Comparison of ENCODE assay signal across 10 cellular contexts in genomic region chr16:67429799-67430503, GRCh38. TPM values are rescaled to one million over a fixed set of nuclear protein-coding genes. Genes with fewer than 3 reads are reported as not detected.
A peak's percentile ranks its signal among the peaks of the same experiment; 100 is the strongest.
DNase-seq lines count a peak whose midpoint lies in the region; ATAC-seq, FAIRE-seq and TF ChIP-seq lines count a peak whose summit lies in the region.
"Had no signal": no experiment of that assay in that cellular context is flagged by ENCODE, and none has a peak within 500 bp of the region (broad histone marks: within the 10 kb centered on the region; RNA-seq: fewer than 3 reads in every experiment).

No MANE protein-coding gene starts in this region.

- no peak for FAIRE-seq in K562 (lab: Jason Lieb, UNC)

- H3K27ac Mint-ChIP-seq in activated T-cell treated with anti-CD3 and anti-CD28 coated beads, Interleukin-2, amount 50 U/mL, for 24 hours, result peak overlapping the region; percentile 45
- H3K27ac Mint-ChIP-seq in type B pancreatic cell, result peak overlapping the region; percentile 66

- intact Hi-C loops in K562 (cut with micrococcal nuclease), result loop anchor here (2.0 to 10.0 kb wide), 3 partner anchors 17 to 85 kb away; no protein-coding TSS in a partner anchor

- in situ Hi-C loops in K562 (cut with MboI), result no loop called here

- peak overlapping the region; percentile 80 for H2AFZ ChIP-seq in K562 (ENCODE audit: low read depth, low read length)

- H3K9me1 ChIP-seq in K562 (ENCODE audit: control insufficient read depth, insufficient read depth, low read length), result peaks cover 3% of the 10 kb centered on the region

- POLR2A ChIA-PET in K562 (lab: Yijun Ruan, JAX), result interaction anchor here (1.0 to 3.0 kb wide), 2 partner anchors 12 to 36 kb away, joined by 4 to 12 read pairs; no protein-coding TSS in a partner anchor

- peaks cover 52% of the 10 kb centered on the region for H3K27me3 Mint-ChIP-seq in activated T-cell treated with anti-CD3 and anti-CD28 coated beads, Interleukin-2, amount 50 U/mL, for 24 hours
- H3K27me3 Mint-ChIP-seq in type B pancreatic cell, result peaks cover 49% of the 10 kb centered on the region

- DNase-seq in activated T-cell treated with anti-CD3 and anti-CD28 coated beads, Interleukin-2, amount 50 U/mL, for 24 hours, result peak; percentile 46
- no peak for DNase-seq in activated T-cell treated with anti-CD3 and anti-CD28 coated beads, Interleukin-2, amount 50 U/mL, for 1 hour
- no peak for DNase-seq in K562 (ENCODE audit: extremely low read depth in 1 of 4, low spot score in 3 of 4)
- no peak for DNase-seq in type B pancreatic cell (ENCODE audit: extremely low spot score, unreplicated experiment)
- no peak for DNase-seq in NCI-H1105 (lab: John Stamatoyannopoulos, UW)
- no peak for DNase-seq in HT-29 (ENCODE audit: low spot score)

- TF ChIP-seq RAD21 in K562 (CRISPR knock-in tag; conservative IDR thresholded peaks at IDR 0.05 in 1 of 2, IDR thresholded peaks at IDR 0.05 in 1 of 2), result no peak

- TF ChIP-seq POLR2A in K562 (conservative IDR thresholded peaks at IDR 0.05), result no peak

- H3K4me3 Mint-ChIP-seq in activated T-cell treated with anti-CD3 and anti-CD28 coated beads, Interleukin-2, amount 50 U/mL, for 24 hours, result peak overlapping the region; percentile 79
- peak overlapping the region; percentile 86 for H3K4me3 Mint-ChIP-seq in type B pancreatic cell

- H4K20me1 ChIP-seq in K562 (replicated peaks; ENCODE audit: control insufficient read depth, insufficient read depth, low read length), result peaks cover 13% of the 10 kb centered on the region; the same call in 1 of the 2 replicates

- H3K9ac ChIP-seq in K562 (ENCODE audit: insufficient read depth in 1 of 2, low read depth in 2 of 2, low read length in 2 of 2), result peak overlapping the region in 1 of 2 experiments; percentile 80; a peak in 2 of 4 replicates

- no peaks in the 10 kb centered on the region for H3K79me2 ChIP-seq in K562 (ENCODE audit: control insufficient read depth, insufficient read depth, low read length)

- no peaks in the 10 kb centered on the region for H3K9me3 Mint-ChIP-seq in activated T-cell treated with anti-CD3 and anti-CD28 coated beads, Interleukin-2, amount 50 U/mL, for 24 hours
- no peaks in the 10 kb centered on the region for H3K9me3 Mint-ChIP-seq in type B pancreatic cell

- H3K4me1 ChIP-seq in K562 (replicated peaks in 1 of 2; ENCODE audit: control insufficient read depth in 2 of 2, insufficient read depth in 2 of 2, low read length in 2 of 2) (peaks cover 6 to 25% of the 10 kb centered on the region in 2 experiments; a peak in 3 of 5 replicates), mesodermal cell (ENCODE audit: control insufficient read depth, insufficient read depth, low read length, poor library complexity, severe bottlenecking) (peaks cover 7% of the 10 kb centered on the region)

- no peaks in the 10 kb centered on the region for H3K36me3 Mint-ChIP-seq in activated T-cell treated with anti-CD3 and anti-CD28 coated beads, Interleukin-2, amount 50 U/mL, for 24 hours (ENCODE audit: low read depth)
- no peaks in the 10 kb centered on the region for H3K36me3 Mint-ChIP-seq in type B pancreatic cell

- H3K4me3 ChIP-seq in K562, result peak overlapping the region; percentile 38
- peak overlapping the region; percentile 25 for H3K4me3 ChIP-seq in mesodermal cell (ENCODE audit: extremely low read depth, insufficient read depth, low read length, poor library complexity, severe bottlenecking)

- WGBS in K562 (ENCODE audit: insufficient coverage, low coverage, missing lambda C conversion rate), result 37% methylated on average over 12 of the region's 13 CpGs
- WGBS in mesodermal cell (ENCODE audit: insufficient coverage in 2 of 2), 2 experiments, result 48 to 49% methylated on average over 6 to 11 of the region's 13 CpGs

- peak overlapping the region; percentile 57 for H3K4me2 ChIP-seq in K562 (ENCODE audit: insufficient read depth, low read length)

- TF ChIP-seq CTCF in K562 (IDR thresholded peaks at IDR 0.05 in 2 of 3, conservative IDR thresholded peaks at IDR 0.05 in 1 of 3; ENCODE audit: insufficient read depth in 2 of 3, low read depth in 1 of 3, low read length in 3 of 3), result no peak
- TF ChIP-seq CTCF in type B pancreatic cell (conservative IDR thresholded peaks at IDR 0.05), result no peak

- TF ChIP-seq EP300 in K562 (IDR thresholded peaks at IDR 0.05; ENCODE audit: low read length), result no peak

- H3K27ac ChIP-seq in K562 (ENCODE audit: extremely low read depth, low read depth, low read length), result no peak overlapping the region
- H3K27ac ChIP-seq in mesodermal cell (ENCODE audit: low read depth, low read length, severe bottlenecking), result no peak overlapping the region

- CTCF ChIA-PET in K562 (lab: Yijun Ruan, JAX; ENCODE audit: low intra/inter-chr PET ratio), result interaction anchor here (1.5 kb wide), 1 partner anchor 35 kb away, joined by 5 read pairs; no protein-coding TSS in a partner anchor

- H3K36me3 ChIP-seq in K562 (ENCODE audit: control insufficient read depth, insufficient read depth, low read length), result no peaks in the 10 kb centered on the region
- H3K36me3 ChIP-seq in mesodermal cell (ENCODE audit: control insufficient read depth, insufficient read depth, low read length), result no peaks in the 10 kb centered on the region

- ATAC-seq in K562, result no peak
- ATAC-seq in GM18520 (IDR thresholded peaks at IDR 0.05; ENCODE audit: unreplicated experiment), result no peak

- H3K9me3 ChIP-seq in K562 (replicated peaks; ENCODE audit: control insufficient read depth, insufficient read depth, low read depth, low read length), result no peaks in the 10 kb centered on the region
- no peaks in the 10 kb centered on the region for H3K9me3 ChIP-seq in mesodermal cell (ENCODE audit: control insufficient read depth, low read length)

- BruUV-seq in K562 (replicated peaks; lab: Mats Ljungman, UMichigan), result no TSS peak

- H3K4me1 Mint-ChIP-seq in activated T-cell treated with anti-CD3 and anti-CD28 coated beads, Interleukin-2, amount 50 U/mL, for 24 hours (ENCODE audit: low read depth), result peaks cover 13% of the 10 kb centered on the region
- peaks cover 27% of the 10 kb centered on the region for H3K4me1 Mint-ChIP-seq in type B pancreatic cell (ENCODE audit: unreplicated experiment)

- peaks cover 0 to 11% of the 10 kb centered on the region in 2 experiments; a peak in 1 of 5 replicates for H3K27me3 ChIP-seq in K562 (ENCODE audit: control insufficient read depth in 2 of 2, insufficient read depth in 2 of 2, low read length in 2 of 2)

RNA-seq across cellular contexts. Expression of gene HSD11B2, which starts 1.0 kb away (rescaled TPM):
- total RNA-seq in K562 (2011; cell fraction: chromatin; rRNA removed; ENCODE audit: low replicate concordance), result 3.4 and 5.6 TPM in 2 replicates
- 3.0 and 4.7 TPM in 2 replicates for total RNA-seq in K562 (2011; cell fraction: nucleolus; rRNA removed)
- total RNA-seq in K562 (2011; cell fraction: nucleoplasm; rRNA removed), result 2.4 and 6.9 TPM in 2 replicates
- total RNA-seq in K562 (2014; rRNA removed) (0.95 and 2.9 TPM in 2 replicates), K562 (2014; rRNA removed; fragmentation: Illumina TruSeq; extraction: Trizol) (0.22 and 0.55 TPM in 2 replicates), K562 (2015; rRNA removed; fragmentation: Illumina TruSeq; extraction: Trizol) (0.60 and 0.65 TPM in 2 replicates), K562 (2021) (1.9 and 2.0 TPM in 2 replicates), type B pancreatic cell (ENCODE audit: low replicate concordance) (5.4 and 8.5 TPM in 2 replicates)
- polyA plus RNA-seq in K562 (2011; rRNA removed) (0.79 and 2.2 TPM in 2 replicates), K562 (2014; fragmentation: Illumina TruSeq; extraction: Trizol) (1.4 and 2.7 TPM in 2 replicates), K562 (2014; fragmentation: Nextera tagmentation; extraction: Ambion mirVana) (under 1 TPM; 0.08 to 0.18 TPM), K562 (2014; rRNA removed) (1.4 and 2.2 TPM in 2 replicates)
- 1.8 and 2.4 TPM in 2 replicates for polyA plus RNA-seq in K562 (2011; cell fraction: cytosol; rRNA removed)
- polyA plus RNA-seq in K562 (2011; cell fraction: nucleus; rRNA removed), result 3.4 and 4.8 TPM in 2 replicates
- 0.86 and 2.0 TPM in 2 replicates for polyA plus RNA-seq in K562 (2012)
- 0.72 and 1.1 TPM in 2 replicates for polyA minus RNA-seq in K562 (2011; rRNA and poly(A)+ RNA removed)
- 1.9 and 2.9 TPM in 2 replicates for polyA minus RNA-seq in K562 (2011; cell fraction: cytosol; rRNA and poly(A)+ RNA removed)
- 0.67 and 0.81 TPM in 2 replicates for polyA minus RNA-seq in K562 (2011; cell fraction: nucleus; rRNA and poly(A)+ RNA removed)
- 1.7 TPM for polyA plus RNA-seq in mesodermal cell (2013, experiment 1 of 2)
- polyA plus RNA-seq in mesodermal cell (2013, experiment 2 of 2), result 0.81 TPM
- total RNA-seq in HT-29 (2014; rRNA removed; shearing (Covaris generic)), result 18.3 and 23.2 TPM in 2 replicates

RNA-seq across cellular contexts. Expression of gene ZDHHC1, which starts 13.7 kb away (rescaled TPM):
- not detected in 2 replicates for total RNA-seq in K562 (2011; cell fraction: chromatin; rRNA removed; ENCODE audit: low replicate concordance)
- 0.50 TPM in 1 of 2 replicates, not detected in the other for total RNA-seq in K562 (2011; cell fraction: nucleolus; rRNA removed)
- not detected in 2 replicates for total RNA-seq in K562 (2011; cell fraction: nucleoplasm; rRNA removed)
- total RNA-seq in K562 (2014; rRNA removed) (0.24 and 0.77 TPM in 2 replicates), K562 (2014; rRNA removed; fragmentation: Illumina TruSeq; extraction: Trizol) (not detected in 2 replicates), K562 (2015; rRNA removed; fragmentation: Illumina TruSeq; extraction: Trizol) (0.36 TPM in 1 of 2 replicates, not detected in the other), K562 (2021) (0.16 TPM in 1 of 2 replicates, not detected in the other), type B pancreatic cell (ENCODE audit: low replicate concordance) (10.1 and 11.3 TPM in 2 replicates)
- polyA plus RNA-seq in K562 (2011; rRNA removed) (0.06 and 0.07 TPM in 2 replicates), K562 (2014; fragmentation: Illumina TruSeq; extraction: Trizol) (not detected in 2 replicates), K562 (2014; fragmentation: Nextera tagmentation; extraction: Ambion mirVana) (not detected), K562 (2014; rRNA removed) (0.25 TPM in 1 of 2 replicates, not detected in the other)
- polyA plus RNA-seq in K562 (2011; cell fraction: cytosol; rRNA removed), result 0.13 and 0.95 TPM in 2 replicates
- polyA plus RNA-seq in K562 (2011; cell fraction: nucleus; rRNA removed), result 0.28 and 0.43 TPM in 2 replicates
- polyA plus RNA-seq in K562 (2012), result 0.17 TPM in 1 of 2 replicates, not detected in the other
- not detected in 2 replicates for polyA minus RNA-seq in K562 (2011; rRNA and poly(A)+ RNA removed)
- not detected in 2 replicates for polyA minus RNA-seq in K562 (2011; cell fraction: cytosol; rRNA and poly(A)+ RNA removed)
- polyA minus RNA-seq in K562 (2011; cell fraction: nucleus; rRNA and poly(A)+ RNA removed), result 0.54 TPM in 1 of 2 replicates, not detected in the other
- polyA plus RNA-seq in mesodermal cell (2013, experiment 1 of 2), result 6.4 TPM
- polyA plus RNA-seq in mesodermal cell (2013, experiment 2 of 2), result 4.2 TPM
- 21.5 and 24.4 TPM in 2 replicates for total RNA-seq in HT-29 (2014; rRNA removed; shearing (Covaris generic))

RNA-seq across cellular contexts. Expression of gene TPPP3, which starts 36.7 kb away (rescaled TPM):
- total RNA-seq in K562 (2011; cell fraction: chromatin; rRNA removed; ENCODE audit: low replicate concordance), result 0.44 TPM in 1 of 2 replicates, not detected in the other
- 0.17 TPM in 1 of 2 replicates, not detected in the other for total RNA-seq in K562 (2011; cell fraction: nucleolus; rRNA removed)
- 0.37 TPM in 1 of 2 replicates, not detected in the other for total RNA-seq in K562 (2011; cell fraction: nucleoplasm; rRNA removed)
- total RNA-seq in K562 (2014; rRNA removed), result 0.16 and 0.50 TPM in 2 replicates
- total RNA-seq in K562 (2014; rRNA removed; fragmentation: Illumina TruSeq; extraction: Trizol), result 0.25 TPM in 1 of 2 replicates, not detected in the other
- total RNA-seq in K562 (2015; rRNA removed; fragmentation: Illumina TruSeq; extraction: Trizol), result not detected in 2 replicates
- 0.38 and 0.44 TPM in 2 replicates for total RNA-seq in K562 (2021)
- polyA plus RNA-seq in K562 (2011; rRNA removed), result 0.32 and 0.58 TPM in 2 replicates
- 0.44 and 0.60 TPM in 2 replicates for polyA plus RNA-seq in K562 (2011; cell fraction: cytosol; rRNA removed)
- 0.31 and 0.46 TPM in 2 replicates for polyA plus RNA-seq in K562 (2011; cell fraction: nucleus; rRNA removed)
- polyA plus RNA-seq in K562 (2012), result 0.37 and 0.38 TPM in 2 replicates
- polyA plus RNA-seq in K562 (2014; fragmentation: Illumina TruSeq; extraction: Trizol), result 0.36 and 0.66 TPM in 2 replicates
- under 1 TPM in 1 of 2 experiments, not detected in 1; 0.13 TPM for polyA plus RNA-seq in K562 (2014; fragmentation: Nextera tagmentation; extraction: Ambion mirVana)
- polyA plus RNA-seq in K562 (2014; rRNA removed), result 0.50 and 0.92 TPM in 2 replicates
- 0.21 TPM in 1 of 2 replicates, not detected in the other for polyA minus RNA-seq in K562 (2011; rRNA and poly(A)+ RNA removed)
- polyA minus RNA-seq in K562 (2011; cell fraction: cytosol; rRNA and poly(A)+ RNA removed), result not detected in 2 replicates
- polyA minus RNA-seq in K562 (2011; cell fraction: nucleus; rRNA and poly(A)+ RNA removed), result 0.13 and 0.33 TPM in 2 replicates
- polyA plus RNA-seq in mesodermal cell (2013, experiment 1 of 2), result 12.8 TPM
- 7.7 TPM for polyA plus RNA-seq in mesodermal cell (2013, experiment 2 of 2)
- 39.3 and 44.5 TPM in 2 replicates for total RNA-seq in type B pancreatic cell (ENCODE audit: low replicate concordance)
- 70.5 and 70.9 TPM in 2 replicates for total RNA-seq in HT-29 (2014; rRNA removed; shearing (Covaris generic))

RNA-seq across cellular contexts. Expression of gene ATP6V0D1, which starts 51.0 kb away (rescaled TPM):
- 30.0 and 74.0 TPM in 2 replicates for total RNA-seq in K562 (2011; cell fraction: chromatin; rRNA removed; ENCODE audit: low replicate concordance)
- 56.4 and 56.6 TPM in 2 replicates for total RNA-seq in K562 (2011; cell fraction: nucleolus; rRNA removed)
- total RNA-seq in K562 (2011; cell fraction: nucleoplasm; rRNA removed), result 38.9 and 42.7 TPM in 2 replicates
- total RNA-seq in K562 (2014; rRNA removed) (45.6 and 54.5 TPM in 2 replicates), K562 (2014; rRNA removed; fragmentation: Illumina TruSeq; extraction: Trizol) (22.0 and 30.6 TPM in 2 replicates), K562 (2015; rRNA removed; fragmentation: Illumina TruSeq; extraction: Trizol) (51.8 and 53.5 TPM in 2 replicates), K562 (2021) (61.3 and 61.5 TPM in 2 replicates), type B pancreatic cell (ENCODE audit: low replicate concordance) (73.5 and 94.4 TPM in 2 replicates)
- polyA plus RNA-seq in K562 (2011; rRNA removed) (48.2 and 51.5 TPM in 2 replicates), K562 (2014; fragmentation: Illumina TruSeq; extraction: Trizol) (64.9 and 69.7 TPM in 2 replicates), K562 (2014; fragmentation: Nextera tagmentation; extraction: Ambion mirVana) (10 to 100 TPM; 23.2 to 40.7 TPM), K562 (2014; rRNA removed) (33.9 and 37.3 TPM in 2 replicates)
- polyA plus RNA-seq in K562 (2011; cell fraction: cytosol; rRNA removed), result 97.2 and 146 TPM in 2 replicates
- polyA plus RNA-seq in K562 (2011; cell fraction: nucleus; rRNA removed), result 52.3 and 67.8 TPM in 2 replicates
- polyA plus RNA-seq in K562 (2012), result 84.3 and 116 TPM in 2 replicates
- 45.3 and 118 TPM in 2 replicates for polyA minus RNA-seq in K562 (2011; rRNA and poly(A)+ RNA removed)
- polyA minus RNA-seq in K562 (2011; cell fraction: cytosol; rRNA and poly(A)+ RNA removed), result 61.6 and 78.2 TPM in 2 replicates
- polyA minus RNA-seq in K562 (2011; cell fraction: nucleus; rRNA and poly(A)+ RNA removed), result 17.6 and 17.7 TPM in 2 replicates
- polyA plus RNA-seq in mesodermal cell (2013, experiment 1 of 2), result 64.5 TPM
- polyA plus RNA-seq in mesodermal cell (2013, experiment 2 of 2), result 59.7 TPM
- total RNA-seq in HT-29 (2014; rRNA removed; shearing (Covaris generic)), result 97.6 and 99.5 TPM in 2 replicates

RNA-seq across cellular contexts. Expression of gene AGRP, which starts 53.4 kb away (rescaled TPM):
- total RNA-seq in K562 (2011; cell fraction: chromatin; rRNA removed; ENCODE audit: low replicate concordance), result not detected in 2 replicates
- total RNA-seq in K562 (2011; cell fraction: nucleolus; rRNA removed), result not detected in 2 replicates
- total RNA-seq in K562 (2011; cell fraction: nucleoplasm; rRNA removed), result not detected in 2 replicates
- total RNA-seq in K562 (2014; rRNA removed), result not detected in 2 replicates
- not detected in 2 replicates for total RNA-seq in K562 (2014; rRNA removed; fragmentation: Illumina TruSeq; extraction: Trizol)
- not detected in 2 replicates for total RNA-seq in K562 (2015; rRNA removed; fragmentation: Illumina TruSeq; extraction: Trizol)
- not detected in 2 replicates for total RNA-seq in K562 (2021)
- not detected in 2 replicates for polyA plus RNA-seq in K562 (2011; rRNA removed)
- polyA plus RNA-seq in K562 (2011; cell fraction: cytosol; rRNA removed), result not detected in 2 replicates
- not detected in 2 replicates for polyA plus RNA-seq in K562 (2011; cell fraction: nucleus; rRNA removed)
- not detected in 2 replicates for polyA plus RNA-seq in K562 (2012)
- polyA plus RNA-seq in K562 (2014; fragmentation: Illumina TruSeq; extraction: Trizol), result not detected in 2 replicates
- polyA plus RNA-seq in K562 (2014; fragmentation: Nextera tagmentation; extraction: Ambion mirVana), result not detected
- polyA plus RNA-seq in K562 (2014; rRNA removed), result not detected in 2 replicates
- polyA minus RNA-seq in K562 (2011; rRNA and poly(A)+ RNA removed), result not detected in 2 replicates
- polyA minus RNA-seq in K562 (2011; cell fraction: cytosol; rRNA and poly(A)+ RNA removed), result not detected in 2 replicates
- polyA minus RNA-seq in K562 (2011; cell fraction: nucleus; rRNA and poly(A)+ RNA removed), result not detected in 2 replicates
- polyA plus RNA-seq in mesodermal cell (2013, experiment 1 of 2), result not detected
- not detected for polyA plus RNA-seq in mesodermal cell (2013, experiment 2 of 2)
- total RNA-seq in type B pancreatic cell (ENCODE audit: low replicate concordance), result not detected in 2 replicates
- not detected in 2 replicates for total RNA-seq in HT-29 (2014; rRNA removed; shearing (Covaris generic))
- total RNA-seq: left lobe of liver, ureter had no signal

Comparison
In these comparisons a context has a peak if more than half of its experiments do, and no peak if none do; other contexts are left out.
1. RNA of gene TPPP3, which starts 36.7 kb away (total RNA-seq): 70.5 to 70.9 TPM in HT-29 and 39.3 to 44.5 TPM in type B pancreatic cell; 0.16 to 0.50 TPM in K562; every median in the first group is over 10 times any median in the second.